8 cellular contexts compared by ENCODE assay signal in genomic region chr1:226871047-226871365, GRCh38. TPM values are rescaled to one million over a fixed set of nuclear protein-coding genes. Genes with fewer than 3 reads are reported as not detected.
A peak's percentile ranks its signal among the peaks of the same experiment; 100 is the strongest.
DNase-seq lines count a peak whose midpoint lies in the region; ATAC-seq lines count a peak whose summit lies in the region.

No MANE protein-coding gene starts in this region.

- peaks cover 0 to 28% (median 22%) of the 10 kb centered on the region in 5 donors for H3K4me1 ChIP-seq in subcutaneous abdominal adipose tissue (ENCODE audit: control insufficient read depth in 5 of 5, insufficient read depth in 5 of 5, low read length in 5 of 5)

- no peaks in the 10 kb centered on the region for H3K9me3 Mint-ChIP-seq in activated naive CD8-positive, alpha-beta T cell (ENCODE audit: low read depth)
- no peaks in the 10 kb centered on the region for H3K9me3 Mint-ChIP-seq in immature natural killer cell

- H3K36me3 ChIP-seq in subcutaneous abdominal adipose tissue (ENCODE audit: control insufficient read depth in 5 of 5, insufficient read depth in 5 of 5, low read length in 5 of 5), result peaks cover 0 to 8% (median 5%) of the 10 kb centered on the region in 5 donors

- peak overlapping the region; percentile 71 to 84 (median 74) for H3K4me3 ChIP-seq in subcutaneous abdominal adipose tissue (ENCODE audit: low read depth in 1 of 5, low read length in 5 of 5)

- peaks cover 6% of the 10 kb centered on the region for H3K4me1 Mint-ChIP-seq in activated naive CD8-positive, alpha-beta T cell (ENCODE audit: low read depth)
- H3K4me1 Mint-ChIP-seq in immature natural killer cell, result peaks cover 16 to 24% of the 10 kb centered on the region in 2 donors

- peak overlapping the region in 4 of 5 donors; percentile 62 to 81 (median 70) for H3K9ac ChIP-seq in subcutaneous abdominal adipose tissue (ENCODE audit: low read length in 5 of 5)

- peaks cover 0 to 2% (median 0%) of the 10 kb centered on the region in 5 donors for H3K9me3 ChIP-seq in subcutaneous abdominal adipose tissue (ENCODE audit: control insufficient read depth in 5 of 5, low read length in 5 of 5)

- peak overlapping the region; percentile 54 for H3K27ac ChIP-seq in subcutaneous abdominal adipose tissue (ENCODE audit: low read depth, low read length)

- H3K36me3 Mint-ChIP-seq in activated naive CD8-positive, alpha-beta T cell, result no peaks in the 10 kb centered on the region
- H3K36me3 Mint-ChIP-seq in immature natural killer cell, result peaks cover 0 to 4% (median 0%) of the 10 kb centered on the region in 3 donors

- peak overlapping the region; percentile 82 for H3K4me3 Mint-ChIP-seq in activated naive CD8-positive, alpha-beta T cell
- H3K4me3 Mint-ChIP-seq in immature natural killer cell, result peak overlapping the region; percentile 71 to 85 (median 82)

- no peaks in the 10 kb centered on the region for H3K27me3 ChIP-seq in subcutaneous abdominal adipose tissue (ENCODE audit: control insufficient read depth in 5 of 5, insufficient read depth in 4 of 5, low read length in 5 of 5)

- H3K27me3 Mint-ChIP-seq in activated naive CD8-positive, alpha-beta T cell, result peaks cover 2% of the 10 kb centered on the region
- H3K27me3 Mint-ChIP-seq in immature natural killer cell (ENCODE audit: low read depth in 3 of 3), result peaks cover 2 to 8% (median 3%) of the 10 kb centered on the region in 3 donors

- DNase-seq in NCI-H2196 (lab: John Stamatoyannopoulos, UW; ENCODE audit: unreplicated experiment) (peak; percentile 52), NCI-H2196 treated with DMSO at 0.1 percent for 48 hours (lab: John Stamatoyannopoulos, UW; ENCODE audit: unreplicated experiment) (no peak), immature natural killer cell (no peak), glomerular visceral epithelial cell (ENCODE audit: extremely low spot score) (no peak), NCI-H2171 treated with DMSO at 0.1 percent for 48 hours (lab: John Stamatoyannopoulos, UW) (no peak)

- ATAC-seq in HG02610 (IDR thresholded peaks at IDR 0.05; ENCODE audit: unreplicated experiment), result no peak

- H3K27ac Mint-ChIP-seq in activated naive CD8-positive, alpha-beta T cell, result no peak overlapping the region
- peak overlapping the region in 1 of 6 donors; percentile 59 for H3K27ac Mint-ChIP-seq in immature natural killer cell

RNA-seq across cellular contexts. Expression of gene PSEN2, which starts 0.6 kb away (rescaled TPM):
- polyA plus RNA-seq in immature natural killer cell, result 10 to 100 TPM; 19.5 to 23.1 (median 20.2) TPM
